14 cellular contexts compared by ENCODE assay signal in the genomic region with DNA sequence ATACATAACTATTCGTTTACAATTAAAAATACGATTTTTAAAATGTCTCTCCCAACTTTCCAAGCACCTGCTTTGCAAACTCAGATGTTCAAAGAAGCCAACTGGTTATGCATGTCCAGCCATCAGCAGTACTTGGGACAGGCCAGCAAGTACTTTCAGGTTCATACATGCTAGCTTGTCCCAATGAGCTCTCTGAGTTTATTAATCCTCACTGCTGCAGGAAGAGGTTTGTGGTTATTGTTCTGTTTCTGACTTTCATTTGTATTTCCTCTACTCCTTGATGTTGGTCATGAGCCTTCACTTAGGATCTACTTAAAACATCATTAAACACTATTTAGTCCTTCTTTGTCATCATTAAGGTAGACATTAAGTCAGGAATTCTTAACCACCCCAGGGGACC.
DNase-seq lines count a peak whose midpoint lies in the region; ATAC-seq and TF ChIP-seq lines count a peak whose summit lies in the region.
"Had no signal": no experiment of that assay in that cellular context is flagged by ENCODE, and none has a peak within 500 bp of the region (broad histone marks: within the 10 kb centered on the region; RNA-seq: fewer than 3 reads in every experiment).

No MANE protein-coding gene starts in this region.

- H3K27me3 Mint-ChIP-seq in activated CD8-positive, alpha-beta T cell treated with anti-CD3 and anti-CD28 coated beads for 36 hours = peaks cover 1% of the 10 kb centered on the region

- no peak for DNase-seq in activated CD8-positive, alpha-beta T cell treated with anti-CD3 and anti-CD28 coated beads for 36 hours
- DNase-seq in NCI-H748 treated with DMSO at 0.1 percent for 48 hours (lab: John Stamatoyannopoulos, UW) (no peak), NCI-H1105 (lab: John Stamatoyannopoulos, UW) (no peak)
- DNase-seq: activated CD4-positive, alpha-beta T cell treated with anti-CD3 and anti-CD28 coated beads, Interleukin-2, amount 50 U/mL, for 1 hour; activated T-cell treated with anti-CD3 and anti-CD28 coated beads, Interleukin-2, amount 50 U/mL, for 72 hours; DMS153; HFFc6; NCI-H1694; NCI-H510A; stimulated activated CD4-positive, alpha-beta T cell treated with anti-CD3 and anti-CD28 coated beads, Interleukin-12 subunit alpha, Interleukin-12 subunit beta, amount 100 ng/mL, for 4 hours had no signal

- no peak overlapping the region for H3K4me3 Mint-ChIP-seq in activated CD8-positive, alpha-beta T cell treated with anti-CD3 and anti-CD28 coated beads for 36 hours
- H3K4me3 Mint-ChIP-seq: activated T-cell treated with anti-CD3 and anti-CD28 coated beads, Interleukin-2, amount 50 U/mL, for 72 hours; HFFc6 had no signal

- H3K36me3 Mint-ChIP-seq in activated CD8-positive, alpha-beta T cell treated with anti-CD3 and anti-CD28 coated beads for 36 hours (ENCODE audit: low read depth) = no peaks in the 10 kb centered on the region

- ATAC-seq in GM19035 (IDR thresholded peaks at IDR 0.05; ENCODE audit: unreplicated experiment) (peak; percentile 66), GM21529 (IDR thresholded peaks at IDR 0.05; ENCODE audit: unreplicated experiment) (peak; percentile 80), HG03139 (IDR thresholded peaks at IDR 0.05; ENCODE audit: unreplicated experiment) (peak; percentile 83), HG02571 (IDR thresholded peaks at IDR 0.05; ENCODE audit: unreplicated experiment) (no peak)
- peak; percentile 39 for ATAC-seq in activated CD8-positive, alpha-beta T cell treated with anti-CD3 and anti-CD28 coated beads for 36 hours
- ATAC-seq: activated T-cell treated with anti-CD3 and anti-CD28 coated beads, Interleukin-2, amount 50 U/mL, for 72 hours had no signal

- CTCF ChIA-PET in activated CD8-positive, alpha-beta T cell treated with anti-CD3 and anti-CD28 coated beads for 36 hours (lab: Charles Lee) = no interaction called here

- POLR2A ChIA-PET in activated CD8-positive, alpha-beta T cell treated with anti-CD3 and anti-CD28 coated beads for 36 hours (lab: Charles Lee) = no interaction called here

- peaks cover 5% of the 10 kb centered on the region for H3K4me1 Mint-ChIP-seq in activated CD8-positive, alpha-beta T cell treated with anti-CD3 and anti-CD28 coated beads for 36 hours (ENCODE audit: low read depth)

- intact Hi-C loops in activated CD8-positive, alpha-beta T cell treated with anti-CD3 and anti-CD28 coated beads for 36 hours (cut with micrococcal nuclease) = no loop called here

- TF ChIP-seq CTCF in activated CD8-positive, alpha-beta T cell treated with anti-CD3 and anti-CD28 coated beads for 36 hours (IDR thresholded peaks at IDR 0.05) = no peak

- H3K27ac Mint-ChIP-seq in activated CD8-positive, alpha-beta T cell treated with anti-CD3 and anti-CD28 coated beads for 36 hours = no peak overlapping the region
- H3K27ac Mint-ChIP-seq: activated T-cell treated with anti-CD3 and anti-CD28 coated beads, Interleukin-2, amount 50 U/mL, for 72 hours; HFFc6 had no signal

- H3K9me3 Mint-ChIP-seq in activated CD8-positive, alpha-beta T cell treated with anti-CD3 and anti-CD28 coated beads for 36 hours = peaks cover 3% of the 10 kb centered on the region
